In the genomic region with DNA sequence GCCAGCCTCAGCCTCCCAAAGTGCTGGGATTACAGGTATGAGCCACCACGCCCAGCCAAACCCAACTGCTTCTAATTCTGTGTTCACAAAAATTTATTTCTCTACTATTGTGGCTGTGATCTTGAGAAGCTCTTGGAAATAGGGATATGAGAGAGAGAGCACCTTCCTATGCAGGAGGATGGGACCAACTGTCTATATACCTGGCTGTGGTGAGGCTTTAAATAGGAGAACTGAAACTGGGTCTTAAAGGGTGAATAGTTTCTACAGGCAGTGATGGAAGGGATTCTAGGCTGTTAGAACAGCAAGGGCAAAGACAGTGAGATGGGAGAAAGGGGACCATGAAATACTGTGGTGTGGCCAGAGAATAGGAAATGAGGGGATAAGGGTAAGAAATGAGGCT, we compare ENCODE assay signal across 22 cellular contexts.
"Had no signal": no experiment of that assay in that cellular context is flagged by ENCODE, and none has a peak within 500 bp of the region (broad histone marks: within the 10 kb centered on the region; RNA-seq: fewer than 3 reads in every experiment).

No MANE protein-coding gene starts in this region.

- H3K9me3 Mint-ChIP-seq: mesothelial cell of epicardium; naive thymus-derived CD4-positive, alpha-beta T cell; nephron; stimulated activated effector memory CD8-positive, alpha-beta T cell treated with anti-CD3 and anti-CD28 coated beads, Interleukin-12 subunit alpha, Interleukin-12 subunit beta, amount 100 ng/mL, for 72 hours; stimulated activated naive CD8-positive, alpha-beta T cell treated with anti-CD3 and anti-CD28 coated beads, Interleukin-15, Interleukin-2, amounts not matched to agents 100 ng/mL and 50 ng/mL, for 24 hours had no signal

- H3K4me1 Mint-ChIP-seq: mesothelial cell of epicardium; stimulated activated effector memory CD8-positive, alpha-beta T cell treated with anti-CD3 and anti-CD28 coated beads, Interleukin-12 subunit alpha, Interleukin-12 subunit beta, amount 100 ng/mL, for 72 hours had no signal

- H3K27ac Mint-ChIP-seq: mesothelial cell of epicardium; naive thymus-derived CD4-positive, alpha-beta T cell; stimulated activated effector memory CD8-positive, alpha-beta T cell treated with anti-CD3 and anti-CD28 coated beads, Interleukin-12 subunit alpha, Interleukin-12 subunit beta, amount 100 ng/mL, for 72 hours; stimulated activated naive CD8-positive, alpha-beta T cell treated with anti-CD3 and anti-CD28 coated beads, Interleukin-15, Interleukin-2, amounts not matched to agents 100 ng/mL and 50 ng/mL, for 24 hours had no signal

- FAIRE-seq: colon, kidney, urothelium cell line had no signal

- H3K27me3 Mint-ChIP-seq: naive thymus-derived CD4-positive, alpha-beta T cell; stimulated activated naive CD8-positive, alpha-beta T cell treated with anti-CD3 and anti-CD28 coated beads, Interleukin-15, Interleukin-2, amounts not matched to agents 100 ng/mL and 50 ng/mL, for 24 hours had no signal

- H3K4me3 Mint-ChIP-seq: mesothelial cell of epicardium; naive thymus-derived CD4-positive, alpha-beta T cell; nephron; stimulated activated effector memory CD8-positive, alpha-beta T cell treated with anti-CD3 and anti-CD28 coated beads, Interleukin-12 subunit alpha, Interleukin-12 subunit beta, amount 100 ng/mL, for 72 hours; stimulated activated naive CD8-positive, alpha-beta T cell treated with anti-CD3 and anti-CD28 coated beads, Interleukin-15, Interleukin-2, amounts not matched to agents 100 ng/mL and 50 ng/mL, for 24 hours had no signal

- ATAC-seq: gastrocnemius medialis; heart left ventricle; left lobe of liver; mucosa of descending colon; naive thymus-derived CD4-positive, alpha-beta T cell; right cardiac atrium; stimulated activated effector memory CD8-positive, alpha-beta T cell treated with anti-CD3 and anti-CD28 coated beads, Interleukin-12 subunit alpha, Interleukin-12 subunit beta, amount 100 ng/mL, for 72 hours had no signal

- DNase-seq: dorsolateral prefrontal cortex; effector CD4-positive, alpha-beta T cell; foreskin fibroblast; gastrocnemius medialis; heart left ventricle; kidney; mesenchymal stem cell; mucosa of descending colon; naive thymus-derived CD4-positive, alpha-beta T cell; nucleus accumbens; right cardiac atrium; sigmoid colon; stimulated activated CD4-positive, alpha-beta T cell treated with anti-CD3 and anti-CD28 coated beads, Interleukin-2, amount 100 ng/mL, for 24 hours; stimulated activated CD4-positive, alpha-beta T cell treated with anti-CD3 and anti-CD28 coated beads, Interleukin-4, amount 100 ng/mL, for 24 hours; upper lobe of left lung had no signal
